Comparison of ENCODE assay signal across 13 cellular contexts in genomic region chr11:132072880-132073213, GRCh38.
A peak's percentile ranks its signal among the peaks of the same experiment; 100 is the strongest.
DNase-seq lines count a peak whose midpoint lies in the region; ATAC-seq, FAIRE-seq and TF ChIP-seq lines count a peak whose summit lies in the region.
"Had no signal": no experiment of that assay in that cellular context is flagged by ENCODE, and none has a peak within 500 bp of the region (broad histone marks: within the 10 kb centered on the region; RNA-seq: fewer than 3 reads in every experiment).

No MANE protein-coding gene starts in this region.

- peaks cover 55% of the 10 kb centered on the region for H3K79me2 ChIP-seq in astrocyte (ENCODE audit: insufficient read depth, low read length)

- H3K4me1 ChIP-seq in astrocyte (ENCODE audit: insufficient read depth, low read length): peaks cover 24% of the 10 kb centered on the region
- H3K4me1 ChIP-seq in heart left ventricle: peaks cover 0 to 22% (median 0%) of the 10 kb centered on the region in 12 donors
- no peaks in the 10 kb centered on the region for H3K4me1 ChIP-seq in prostate gland (replicated peaks)

- H3K4me2 ChIP-seq in astrocyte (ENCODE audit: low read length): peak overlapping the region; percentile 70

- H3K36me3 ChIP-seq in astrocyte (ENCODE audit: insufficient read depth, low read length): peaks cover 4% of the 10 kb centered on the region
- no peaks in the 10 kb centered on the region for H3K36me3 ChIP-seq in heart left ventricle
- no peaks in the 10 kb centered on the region for H3K36me3 ChIP-seq in prostate gland

- FAIRE-seq in astrocyte (lab: Jason Lieb, UNC): no peak
- FAIRE-seq: kidney had no signal

- ATAC-seq in heart left ventricle (peak; percentile 61 to 79 (median 68)), T-helper 17 cell (no peak)
- no peak for ATAC-seq in stimulated activated memory B cell treated with anti-CD40 and anti-IgM and Interleukin-4, amounts not matched to agents 10 μg/mL and 1 μg/mL and 100 μg/mL, for 72 hours
- ATAC-seq: activated CD4-positive, alpha-beta T cell treated with anti-CD3 and anti-CD28 coated beads for 36 hours had no signal

- no peaks in the 10 kb centered on the region for H3K9me3 ChIP-seq in astrocyte (ENCODE audit: insufficient read depth, low read depth, low read length)
- no peaks in the 10 kb centered on the region for H3K9me3 ChIP-seq in heart left ventricle
- no peaks in the 10 kb centered on the region for H3K9me3 ChIP-seq in prostate gland
- H3K9me3 ChIP-seq in T-helper 17 cell (ENCODE audit: control insufficient read depth, low read length, poor library complexity, severe bottlenecking): no peaks in the 10 kb centered on the region

- H3K4me3 ChIP-seq in astrocyte (ENCODE audit: insufficient read depth, low read depth, low read length): peak overlapping the region; percentile 5
- no peak overlapping the region for H3K4me3 ChIP-seq in heart left ventricle
- H3K4me3 ChIP-seq in skeletal muscle cell (ENCODE audit: low read depth, low read length): peak overlapping the region; percentile 22
- no peak overlapping the region for H3K4me3 ChIP-seq in prostate gland

- no peak overlapping the region for H2AFZ ChIP-seq in astrocyte (ENCODE audit: low read depth, low read length)

- no peaks in the 10 kb centered on the region for H3K27me3 ChIP-seq in astrocyte (ENCODE audit: insufficient read depth, low read length)
- H3K27me3 ChIP-seq in heart left ventricle: no peaks in the 10 kb centered on the region
- H3K27me3 ChIP-seq in prostate gland (replicated peaks; ENCODE audit: insufficient read depth): no peaks in the 10 kb centered on the region

- H4K20me1 ChIP-seq in astrocyte (ENCODE audit: insufficient read depth, low read length): no peaks in the 10 kb centered on the region

- H3K4me3 Mint-ChIP-seq in astrocyte (ENCODE audit: unreplicated experiment) (no peak overlapping the region), T-helper 17 cell (no peak overlapping the region)
- no peak overlapping the region for H3K4me3 Mint-ChIP-seq in stimulated activated memory B cell treated with anti-CD40 and anti-IgM and Interleukin-4, amounts not matched to agents 10 μg/mL and 1 μg/mL and 100 μg/mL, for 72 hours
- H3K4me3 Mint-ChIP-seq: activated CD4-positive, alpha-beta T cell treated with anti-CD3 and anti-CD28 coated beads for 36 hours; CD4-positive, alpha-beta T cell had no signal

- H3K4me1 Mint-ChIP-seq in astrocyte (ENCODE audit: low read depth, unreplicated experiment) (peaks cover 57% of the 10 kb centered on the region), T-helper 17 cell (no peaks in the 10 kb centered on the region)
- H3K4me1 Mint-ChIP-seq in stimulated activated memory B cell treated with anti-CD40 and anti-IgM and Interleukin-4, amounts not matched to agents 10 μg/mL and 1 μg/mL and 100 μg/mL, for 72 hours: no peaks in the 10 kb centered on the region
- H3K4me1 Mint-ChIP-seq: activated CD4-positive, alpha-beta T cell treated with anti-CD3 and anti-CD28 coated beads for 36 hours had no signal

- H3K36me3 Mint-ChIP-seq in astrocyte (ENCODE audit: low read depth, unreplicated experiment) (peaks cover 6% of the 10 kb centered on the region), T-helper 17 cell (ENCODE audit: low read depth) (no peaks in the 10 kb centered on the region)
- no peaks in the 10 kb centered on the region for H3K36me3 Mint-ChIP-seq in stimulated activated memory B cell treated with anti-CD40 and anti-IgM and Interleukin-4, amounts not matched to agents 10 μg/mL and 1 μg/mL and 100 μg/mL, for 72 hours

- TF ChIP-seq POLR2A in heart left ventricle (IDR thresholded peaks at IDR 0.05) (no peak), prostate gland (IDR thresholded peaks at IDR 0.05) (no peak)

- H3K27me3 Mint-ChIP-seq in astrocyte (ENCODE audit: low read depth, unreplicated experiment) (no peaks in the 10 kb centered on the region), T-helper 17 cell (no peaks in the 10 kb centered on the region)
- no peaks in the 10 kb centered on the region for H3K27me3 Mint-ChIP-seq in stimulated activated memory B cell treated with anti-CD40 and anti-IgM and Interleukin-4, amounts not matched to agents 10 μg/mL and 1 μg/mL and 100 μg/mL, for 72 hours
- H3K27me3 Mint-ChIP-seq: activated CD4-positive, alpha-beta T cell treated with anti-CD3 and anti-CD28 coated beads for 36 hours; CD4-positive, alpha-beta T cell had no signal

- H3K27ac Mint-ChIP-seq in astrocyte (ENCODE audit: unreplicated experiment) (peak overlapping the region; percentile 96), T-helper 17 cell (no peak overlapping the region)
- H3K27ac Mint-ChIP-seq in stimulated activated memory B cell treated with anti-CD40 and anti-IgM and Interleukin-4, amounts not matched to agents 10 μg/mL and 1 μg/mL and 100 μg/mL, for 72 hours: no peak overlapping the region
- H3K27ac Mint-ChIP-seq: activated CD4-positive, alpha-beta T cell treated with anti-CD3 and anti-CD28 coated beads for 36 hours; CD4-positive, alpha-beta T cell had no signal

- peak overlapping the region; percentile 90 for H3K9ac ChIP-seq in astrocyte (ENCODE audit: low read length)

- no peak for TF ChIP-seq CTCF in astrocyte (IDR thresholded peaks at IDR 0.05; ENCODE audit: insufficient read depth, low read depth, low read length)
- TF ChIP-seq CTCF in heart left ventricle (IDR thresholded peaks at IDR 0.05): no peak
- TF ChIP-seq CTCF in prostate gland (IDR thresholded peaks at IDR 0.05): no peak

- DNase-seq in GM04503 (ENCODE audit: low read depth) (peak; percentile 42), astrocyte (ENCODE audit: low read depth) (peak; percentile 62), heart left ventricle (no peak), skeletal muscle cell (ENCODE audit: low read depth) (no peak), prostate gland (ENCODE audit: low spot score) (no peak), T-helper 17 cell (no peak)
- no peak for DNase-seq in activated CD4-positive, alpha-beta T cell treated with anti-CD3 and anti-CD28 coated beads for 48 hours
- DNase-seq: activated CD4-positive, alpha-beta T cell treated with anti-CD3 and anti-CD28 coated beads for 36 hours; activated T-cell treated with anti-CD3 and anti-CD28 coated beads, Interleukin-2, amount 50 U/mL, for 48 hours; CD4-positive, alpha-beta T cell; kidney; stimulated activated CD4-positive, alpha-beta T cell treated with anti-CD3 and anti-CD28 coated beads, Interleukin-4, amount 100 ng/mL, for 1 hour had no signal

- intact Hi-C loops in heart left ventricle (cut with DNase I): no loop called here
- intact Hi-C loops in prostate gland (cut with DNase I): no loop called here

- H3K27ac ChIP-seq in astrocyte (ENCODE audit: low read depth, low read length) (peak overlapping the region; percentile 100), heart left ventricle (peak overlapping the region in 9 of 12 donors; percentile 30 to 76 (median 43)), prostate gland (no peak overlapping the region)

- peaks cover 2% of the 10 kb centered on the region for H3K9me3 Mint-ChIP-seq in astrocyte (ENCODE audit: unreplicated experiment)
- H3K9me3 Mint-ChIP-seq in stimulated activated memory B cell treated with anti-CD40 and anti-IgM and Interleukin-4, amounts not matched to agents 10 μg/mL and 1 μg/mL and 100 μg/mL, for 72 hours: no peaks in the 10 kb centered on the region

- 51 to 76% (median 62%) methylated on average over 3 of the region's 3 CpGs for WGBS in heart left ventricle, 4 donors
- 59% methylated on average over 3 of the region's 3 CpGs for WGBS in prostate gland

Comparison
In these comparisons a context has a peak if more than half of its experiments do, and no peak if none do; other contexts are left out.
1. DNase-seq: peak in GM04503 (single experiment) and astrocyte (single experiment); none in heart left ventricle (0 of 5), skeletal muscle cell (single experiment), prostate gland (single experiment), T-helper 17 cell (0 of 3) and activated CD4-positive, alpha-beta T cell treated with anti-CD3 and anti-CD28 coated beads for 48 hours (single experiment).
2. H3K27ac ChIP-seq: peak in astrocyte (single experiment) and heart left ventricle (9 of 12); none in prostate gland (0 of 2).
3. H3K4me3 ChIP-seq: peak in astrocyte (single experiment) and skeletal muscle cell (single experiment); none in heart left ventricle (0 of 12) and prostate gland (0 of 2).
4. ATAC-seq: peak in heart left ventricle (4 of 4); none in T-helper 17 cell (single experiment) and stimulated activated memory B cell treated with anti-CD40 and anti-IgM and Interleukin-4, amounts not matched to agents 10 μg/mL and 1 μg/mL and 100 μg/mL, for 72 hours (single experiment).